ENCODE assay signal across 1 cellular context in the genomic region with DNA sequence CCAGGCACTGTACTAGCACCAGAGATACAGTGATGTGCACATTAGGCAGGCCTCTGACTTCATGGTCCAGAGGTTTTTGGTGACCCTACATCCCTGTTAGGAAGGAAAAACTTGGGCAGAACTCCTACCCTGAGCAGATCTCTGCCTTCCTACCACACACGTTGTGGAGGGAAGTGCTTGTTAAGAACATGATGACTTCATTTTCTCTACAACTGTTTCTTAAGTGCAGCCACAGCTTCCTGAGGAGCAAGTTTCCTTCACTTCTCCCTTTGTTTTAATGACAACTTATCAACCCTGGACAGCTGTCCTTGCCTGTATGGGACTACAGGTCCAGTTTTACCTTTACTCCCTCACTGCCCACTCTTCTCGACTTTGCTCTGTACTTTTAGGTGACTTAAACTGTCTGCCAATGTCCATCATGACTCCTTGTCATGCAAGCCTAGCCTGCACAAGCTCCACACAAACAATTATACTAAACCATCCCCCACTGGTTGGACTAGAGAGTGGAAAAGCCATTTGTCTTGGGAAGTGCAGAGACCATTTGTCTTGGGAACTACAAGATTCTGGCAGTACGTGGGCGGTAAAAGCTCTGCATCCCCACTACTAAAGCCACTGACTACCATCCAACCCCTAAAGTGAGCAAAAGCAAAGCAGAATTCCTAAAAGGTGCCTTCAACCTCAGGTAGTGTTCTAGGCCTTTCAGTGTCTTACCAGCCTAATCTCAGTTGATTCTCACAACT.
TF ChIP-seq lines count a peak whose summit lies in the region.

No MANE protein-coding gene starts in this region.

TF ChIP-seq in GM23338, 12 proteins besides CTCF, POLR2A, EP300 and RAD21:
- TF ChIP-seq, protein P1, sequence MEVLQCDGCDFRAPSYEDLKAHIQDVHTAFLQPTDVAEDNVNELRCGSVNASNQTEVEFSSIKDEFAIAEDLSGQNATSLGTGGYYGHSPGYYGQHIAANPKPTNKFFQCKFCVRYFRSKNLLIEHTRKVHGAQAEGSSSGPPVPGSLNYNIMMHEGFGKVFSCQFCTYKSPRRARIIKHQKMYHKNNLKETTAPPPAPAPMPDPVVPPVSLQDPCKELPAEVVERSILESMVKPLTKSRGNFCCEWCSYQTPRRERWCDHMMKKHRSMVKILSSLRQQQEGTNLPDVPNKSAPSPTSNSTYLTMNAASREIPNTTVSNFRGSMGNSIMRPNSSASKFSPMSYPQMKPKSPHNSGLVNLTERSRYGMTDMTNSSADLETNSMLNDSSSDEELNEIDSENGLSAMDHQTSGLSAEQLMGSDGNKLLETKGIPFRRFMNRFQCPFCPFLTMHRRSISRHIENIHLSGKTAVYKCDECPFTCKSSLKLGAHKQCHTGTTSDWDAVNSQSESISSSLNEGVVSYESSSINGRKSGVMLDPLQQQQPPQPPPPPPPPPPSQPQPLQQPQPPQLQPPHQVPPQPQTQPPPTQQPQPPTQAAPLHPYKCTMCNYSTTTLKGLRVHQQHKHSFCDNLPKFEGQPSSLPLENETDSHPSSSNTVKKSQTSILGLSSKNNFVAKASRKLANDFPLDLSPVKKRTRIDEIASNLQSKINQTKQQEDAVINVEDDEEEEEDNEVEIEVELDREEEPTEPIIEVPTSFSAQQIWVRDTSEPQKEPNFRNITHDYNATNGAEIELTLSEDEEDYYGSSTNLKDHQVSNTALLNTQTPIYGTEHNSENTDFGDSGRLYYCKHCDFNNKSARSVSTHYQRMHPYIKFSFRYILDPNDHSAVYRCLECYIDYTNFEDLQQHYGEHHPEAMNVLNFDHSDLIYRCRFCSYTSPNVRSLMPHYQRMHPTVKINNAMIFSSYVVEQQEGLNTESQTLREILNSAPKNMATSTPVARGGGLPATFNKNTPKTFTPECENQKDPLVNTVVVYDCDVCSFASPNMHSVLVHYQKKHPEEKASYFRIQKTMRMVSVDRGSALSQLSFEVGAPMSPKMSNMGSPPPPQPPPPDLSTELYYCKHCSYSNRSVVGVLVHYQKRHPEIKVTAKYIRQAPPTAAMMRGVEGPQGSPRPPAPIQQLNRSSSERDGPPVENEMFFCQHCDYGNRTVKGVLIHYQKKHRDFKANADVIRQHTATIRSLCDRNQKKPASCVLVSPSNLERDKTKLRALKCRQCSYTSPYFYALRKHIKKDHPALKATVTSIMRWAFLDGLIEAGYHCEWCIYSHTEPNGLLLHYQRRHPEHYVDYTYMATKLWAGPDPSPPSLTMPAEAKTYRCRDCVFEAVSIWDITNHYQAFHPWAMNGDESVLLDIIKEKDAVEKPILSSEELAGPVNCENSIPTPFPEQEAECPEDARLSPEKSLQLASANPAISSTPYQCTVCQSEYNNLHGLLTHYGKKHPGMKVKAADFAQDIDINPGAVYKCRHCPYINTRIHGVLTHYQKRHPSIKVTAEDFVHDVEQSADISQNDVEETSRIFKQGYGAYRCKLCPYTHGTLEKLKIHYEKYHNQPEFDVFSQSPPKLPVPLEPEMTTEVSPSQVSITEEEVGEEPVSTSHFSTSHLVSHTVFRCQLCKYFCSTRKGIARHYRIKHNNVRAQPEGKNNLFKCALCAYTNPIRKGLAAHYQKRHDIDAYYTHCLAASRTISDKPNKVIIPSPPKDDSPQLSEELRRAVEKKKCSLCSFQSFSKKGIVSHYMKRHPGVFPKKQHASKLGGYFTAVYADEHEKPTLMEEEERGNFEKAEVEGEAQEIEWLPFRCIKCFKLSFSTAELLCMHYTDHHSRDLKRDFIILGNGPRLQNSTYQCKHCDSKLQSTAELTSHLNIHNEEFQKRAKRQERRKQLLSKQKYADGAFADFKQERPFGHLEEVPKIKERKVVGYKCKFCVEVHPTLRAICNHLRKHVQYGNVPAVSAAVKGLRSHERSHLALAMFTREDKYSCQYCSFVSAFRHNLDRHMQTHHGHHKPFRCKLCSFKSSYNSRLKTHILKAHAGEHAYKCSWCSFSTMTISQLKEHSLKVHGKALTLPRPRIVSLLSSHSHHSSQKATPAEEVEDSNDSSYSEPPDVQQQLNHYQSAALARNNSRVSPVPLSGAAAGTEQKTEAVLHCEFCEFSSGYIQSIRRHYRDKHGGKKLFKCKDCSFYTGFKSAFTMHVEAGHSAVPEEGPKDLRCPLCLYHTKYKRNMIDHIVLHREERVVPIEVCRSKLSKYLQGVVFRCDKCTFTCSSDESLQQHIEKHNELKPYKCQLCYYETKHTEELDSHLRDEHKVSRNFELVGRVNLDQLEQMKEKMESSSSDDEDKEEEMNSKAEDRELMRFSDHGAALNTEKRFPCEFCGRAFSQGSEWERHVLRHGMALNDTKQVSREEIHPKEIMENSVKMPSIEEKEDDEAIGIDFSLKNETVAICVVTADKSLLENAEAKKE (CRISPR knock-in tag; IDR thresholded peaks at IDR 0.05): no peak
- TF ChIP-seq NANOG (IDR thresholded peaks at IDR 0.05; ENCODE audit: borderline replicate concordance) (no peak), STAT1 (IDR thresholded peaks at IDR 0.05; ENCODE audit: unreplicated experiment) (no peak), ZNF331 (CRISPR knock-in tag; IDR thresholded peaks at IDR 0.05; ENCODE audit: low read depth) (no peak), EZH2phosphoT487 (IDR thresholded peaks at IDR 0.05; ENCODE audit: unreplicated experiment) (no peak), ZNF114 (CRISPR knock-in tag; IDR thresholded peaks at IDR 0.05) (no peak)
- TF ChIP-seq, protein P2, sequence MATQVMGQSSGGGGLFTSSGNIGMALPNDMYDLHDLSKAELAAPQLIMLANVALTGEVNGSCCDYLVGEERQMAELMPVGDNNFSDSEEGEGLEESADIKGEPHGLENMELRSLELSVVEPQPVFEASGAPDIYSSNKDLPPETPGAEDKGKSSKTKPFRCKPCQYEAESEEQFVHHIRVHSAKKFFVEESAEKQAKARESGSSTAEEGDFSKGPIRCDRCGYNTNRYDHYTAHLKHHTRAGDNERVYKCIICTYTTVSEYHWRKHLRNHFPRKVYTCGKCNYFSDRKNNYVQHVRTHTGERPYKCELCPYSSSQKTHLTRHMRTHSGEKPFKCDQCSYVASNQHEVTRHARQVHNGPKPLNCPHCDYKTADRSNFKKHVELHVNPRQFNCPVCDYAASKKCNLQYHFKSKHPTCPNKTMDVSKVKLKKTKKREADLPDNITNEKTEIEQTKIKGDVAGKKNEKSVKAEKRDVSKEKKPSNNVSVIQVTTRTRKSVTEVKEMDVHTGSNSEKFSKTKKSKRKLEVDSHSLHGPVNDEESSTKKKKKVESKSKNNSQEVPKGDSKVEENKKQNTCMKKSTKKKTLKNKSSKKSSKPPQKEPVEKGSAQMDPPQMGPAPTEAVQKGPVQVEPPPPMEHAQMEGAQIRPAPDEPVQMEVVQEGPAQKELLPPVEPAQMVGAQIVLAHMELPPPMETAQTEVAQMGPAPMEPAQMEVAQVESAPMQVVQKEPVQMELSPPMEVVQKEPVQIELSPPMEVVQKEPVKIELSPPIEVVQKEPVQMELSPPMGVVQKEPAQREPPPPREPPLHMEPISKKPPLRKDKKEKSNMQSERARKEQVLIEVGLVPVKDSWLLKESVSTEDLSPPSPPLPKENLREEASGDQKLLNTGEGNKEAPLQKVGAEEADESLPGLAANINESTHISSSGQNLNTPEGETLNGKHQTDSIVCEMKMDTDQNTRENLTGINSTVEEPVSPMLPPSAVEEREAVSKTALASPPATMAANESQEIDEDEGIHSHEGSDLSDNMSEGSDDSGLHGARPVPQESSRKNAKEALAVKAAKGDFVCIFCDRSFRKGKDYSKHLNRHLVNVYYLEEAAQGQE (IDR thresholded peaks at IDR 0.05; ENCODE audit: unreplicated experiment): no peak
